Comparison of ENCODE assay signal across 12 cellular contexts in the genomic region with DNA sequence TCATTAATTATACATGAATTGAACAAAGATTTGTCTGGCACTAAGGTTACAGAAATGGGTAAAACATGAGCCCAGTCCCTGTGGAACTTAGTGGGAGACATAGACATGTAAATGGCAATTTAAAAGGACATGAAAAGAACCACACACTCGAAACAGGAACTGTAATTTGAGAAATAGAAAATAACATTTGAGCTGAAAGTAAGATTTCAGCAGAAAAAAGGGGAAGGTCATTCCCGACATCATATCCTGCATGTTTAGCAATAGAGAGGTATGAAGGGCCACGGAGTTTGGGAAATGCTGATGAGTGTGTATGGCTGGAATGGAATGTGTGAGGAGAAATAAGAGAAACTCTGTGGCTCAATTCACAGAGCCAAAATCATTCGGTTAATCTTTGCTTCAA.
DNase-seq lines count a peak whose midpoint lies in the region; ATAC-seq and TF ChIP-seq lines count a peak whose summit lies in the region.
"Had no signal": no experiment of that assay in that cellular context is flagged by ENCODE, and none has a peak within 500 bp of the region (broad histone marks: within the 10 kb centered on the region; RNA-seq: fewer than 3 reads in every experiment).

No MANE protein-coding gene starts in this region.

- DNase-seq in heart left ventricle, result no peak
- no peak for DNase-seq in right atrium auricular region (ENCODE audit: low spot score)
- peak; percentile 78 for DNase-seq in HS-5 (ENCODE audit: low read depth)
- DNase-seq in chondrocyte (ENCODE audit: low spot score), result no peak
- no peak for DNase-seq in stimulated activated CD4-positive, alpha-beta T cell treated with anti-CD3 and anti-CD28 coated beads, Interleukin-15, amount 100 ng/mL, for 24 hours
- DNase-seq in HuH-7.5 (ENCODE audit: low spot score), result no peak
- DNase-seq in DMS79 treated with DMSO at 0.1 percent for 48 hours (lab: John Stamatoyannopoulos, UW), result no peak
- no peak for DNase-seq in UCSD-AML1 (lab: John Stamatoyannopoulos, UW; ENCODE audit: unreplicated experiment)
- DNase-seq: effector memory CD4-positive, alpha-beta T cell had no signal

- H3K27ac Mint-ChIP-seq in chondrocyte (ENCODE audit: unreplicated experiment), result peak overlapping the region; percentile 78
- H3K27ac Mint-ChIP-seq: progenitor cell of endocrine pancreas, type B pancreatic cell had no signal

- H3K27ac ChIP-seq in heart left ventricle (peak overlapping the region in 2 of 12 donors; percentile 4 to 78), right atrium auricular region (no peak overlapping the region)
- H3K27ac ChIP-seq: BLaER1 had no signal

- no peaks in the 10 kb centered on the region for H3K27me3 ChIP-seq in heart left ventricle
- H3K27me3 ChIP-seq in right atrium auricular region, result no peaks in the 10 kb centered on the region
- H3K27me3 ChIP-seq: BLaER1 had no signal

- H3K9me3 ChIP-seq in heart left ventricle (no peaks in the 10 kb centered on the region), right atrium auricular region (no peaks in the 10 kb centered on the region)
- H3K9me3 ChIP-seq: BLaER1 had no signal

- no peaks in the 10 kb centered on the region for H3K27me3 Mint-ChIP-seq in chondrocyte (ENCODE audit: low read depth)
- H3K27me3 Mint-ChIP-seq: progenitor cell of endocrine pancreas, type B pancreatic cell had no signal

- 71 to 77% (median 75%) methylated on average over 4 of the region's 4 CpGs for whole genome bisulfite sequencing in heart left ventricle, 4 donors

- H3K4me3 ChIP-seq in heart left ventricle (no peak overlapping the region), right atrium auricular region (no peak overlapping the region)
- H3K4me3 ChIP-seq: BLaER1 had no signal

- peaks cover 0 to 32% (median 0%) of the 10 kb centered on the region in 12 donors for H3K4me1 ChIP-seq in heart left ventricle
- H3K4me1 ChIP-seq in right atrium auricular region, result no peaks in the 10 kb centered on the region
- H3K4me1 ChIP-seq: BLaER1 had no signal

- no peaks in the 10 kb centered on the region for H3K9me3 Mint-ChIP-seq in chondrocyte (ENCODE audit: low read depth)
- H3K9me3 Mint-ChIP-seq: type B pancreatic cell had no signal

- intact Hi-C loops in heart left ventricle (cut with DNase I), result no loop called here

- H3K4me3 Mint-ChIP-seq in chondrocyte (ENCODE audit: unreplicated experiment), result no peak overlapping the region
- H3K4me3 Mint-ChIP-seq: type B pancreatic cell had no signal

- H3K36me3 Mint-ChIP-seq in chondrocyte (ENCODE audit: low read depth), result no peaks in the 10 kb centered on the region
- H3K36me3 Mint-ChIP-seq: type B pancreatic cell had no signal

- peak in 3 of 4 donors; percentile 18 to 65 (median 38) for ATAC-seq in heart left ventricle

- TF ChIP-seq CTCF in heart left ventricle (IDR thresholded peaks at IDR 0.05) (no peak), right atrium auricular region (IDR thresholded peaks at IDR 0.05) (no peak), chondrocyte (IDR thresholded peaks at IDR 0.05) (no peak)

- H3K36me3 ChIP-seq in heart left ventricle (no peaks in the 10 kb centered on the region), right atrium auricular region (no peaks in the 10 kb centered on the region)
- H3K36me3 ChIP-seq: BLaER1 had no signal

- TF ChIP-seq POLR2A in heart left ventricle (IDR thresholded peaks at IDR 0.05), result no peak

- peaks cover 18% of the 10 kb centered on the region for H3K4me1 Mint-ChIP-seq in chondrocyte (ENCODE audit: low read depth)
